Comparison of ENCODE assay signal across 7 cellular contexts in the genomic region with DNA sequence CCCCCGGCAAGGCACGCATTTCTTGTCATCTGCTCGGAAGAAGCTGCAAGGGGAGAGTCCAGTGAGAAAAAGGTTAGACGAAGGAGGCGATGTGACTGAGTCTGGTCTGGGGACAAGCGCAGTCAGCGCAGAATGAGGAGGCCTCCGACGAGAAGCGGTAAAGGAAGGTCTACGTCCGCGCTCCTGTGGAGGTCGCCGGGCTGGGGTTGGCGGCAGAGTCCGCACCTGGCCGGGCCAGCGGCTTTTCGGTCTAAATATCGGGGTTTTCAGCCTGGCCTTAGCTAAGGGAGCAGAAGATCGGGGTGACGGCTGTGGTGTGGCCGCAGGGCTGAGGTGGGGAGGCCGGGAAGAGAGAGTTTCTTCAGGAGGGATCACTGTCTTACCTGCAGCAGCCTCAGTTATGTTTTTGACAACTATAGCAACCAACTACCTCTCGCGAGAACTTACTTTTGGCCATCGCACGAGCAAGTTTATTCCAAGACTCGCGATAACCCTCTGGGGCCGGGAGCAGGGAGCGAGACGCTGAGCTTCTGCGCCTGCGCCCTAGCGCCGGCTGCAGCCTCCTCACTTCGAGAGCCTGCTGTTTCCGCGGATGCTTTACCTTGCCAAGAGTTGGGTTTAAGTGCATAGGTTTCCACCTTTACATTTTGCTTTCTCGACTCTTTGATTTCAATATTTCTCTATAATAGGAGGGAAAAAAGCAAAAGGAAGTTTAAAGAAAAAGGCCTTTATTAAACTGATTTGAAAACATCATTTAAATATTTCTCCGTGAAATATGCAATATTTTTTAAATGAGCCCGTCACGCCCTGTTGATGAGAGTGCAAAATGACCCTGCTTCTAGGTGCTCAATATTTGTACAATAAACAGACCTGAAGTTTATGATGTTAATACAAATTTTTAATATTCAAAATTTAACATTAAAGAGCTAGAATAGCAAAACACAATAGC. TPM values are rescaled to one million over a fixed set of nuclear protein-coding genes. Genes with fewer than 3 reads are reported as not detected.
DNase-seq lines count a peak whose midpoint lies in the region; ATAC-seq and TF ChIP-seq lines count a peak whose summit lies in the region.

Gene CFAP70 (minus strand): TSS at position 534 of the 949 bp plus-strand sequence. CDS start 4,068 bp downstream, outside the sequence.

- H3K9me3 ChIP-seq in sigmoid colon = no peaks in the 10 kb centered on the region

- H3K27ac ChIP-seq in brain microvascular endothelial cell (peak within 1 kb of the TSS; percentile 42), sigmoid colon (peak within 1 kb of the TSS; percentile 64 to 73 (median 70))

- peak in 1 of 4 donors; percentile 13 for TF ChIP-seq EP300 in sigmoid colon (IDR thresholded peaks at IDR 0.05)

- TF ChIP-seq POLR2A in sigmoid colon (IDR thresholded peaks at IDR 0.05) = no peak

- ATAC-seq in GM18520 (IDR thresholded peaks at IDR 0.05; ENCODE audit: unreplicated experiment) (peak; percentile 88), HG03064 (IDR thresholded peaks at IDR 0.05; ENCODE audit: low read depth, unreplicated experiment) (peak; percentile 91)

- H3K36me3 ChIP-seq in brain microvascular endothelial cell (replicated peaks) = no peaks in the 10 kb centered on the region
- H3K36me3 ChIP-seq in sigmoid colon = no peaks in the 10 kb centered on the region

- DNase-seq in NCI-H2107 (lab: John Stamatoyannopoulos, UW) = peak; percentile 85
- DNase-seq in UCSD-AML1 (lab: John Stamatoyannopoulos, UW; ENCODE audit: unreplicated experiment) = peak; percentile 80
- peak; percentile 93 for DNase-seq in brain microvascular endothelial cell
- peak; percentile 97 for DNase-seq in sigmoid colon

- H3K4me1 ChIP-seq in sigmoid colon = peaks cover 0 to 14% (median 6%) of the 10 kb centered on the region in 4 donors

- 0 to 1% methylated on average over 45 of the region's 45 CpGs for WGBS in sigmoid colon, 2 donors

- TF ChIP-seq CTCF in brain microvascular endothelial cell (IDR thresholded peaks at IDR 0.05; ENCODE audit: low read depth, low read length, missing control alignments) = no peak
- no peak for TF ChIP-seq CTCF in sigmoid colon (IDR thresholded peaks at IDR 0.05)

- intact Hi-C loops in sigmoid colon (cut with DNase I) = loop anchor here (5.0 kb wide), 1 partner anchor 106 kb away; the partner anchor contains the start of gene MRPS16

- in situ Hi-C loops in brain microvascular endothelial cell (cut with HindIII; ENCODE audit: low pct_ligation_motif_present, low sequenced_read_pairs) = no loop called here

- peak within 1 kb of the TSS; percentile 80 for H3K4me3 ChIP-seq in brain microvascular endothelial cell (ENCODE audit: low read depth, low read length)
- peak within 1 kb of the TSS; percentile 76 for H3K4me3 ChIP-seq in iPS-11a (ENCODE audit: low read depth, low read length)
- peak within 1 kb of the TSS; percentile 59 to 82 (median 70) for H3K4me3 ChIP-seq in sigmoid colon

- no peaks in the 10 kb centered on the region for H3K27me3 ChIP-seq in brain microvascular endothelial cell (replicated peaks)
- no peaks in the 10 kb centered on the region for H3K27me3 ChIP-seq in sigmoid colon

RNA-seq across cellular contexts. Expression of gene CFAP70, which starts in this region (rescaled TPM):
- total RNA-seq in sigmoid colon = 1 to 10 TPM in 3 of 4 donors, under 1 TPM in 1; 0.66 to 1.8 (median 1.3) TPM
- under 1 TPM in 2 of 3 donors, not detected in 1; 0.46 to 0.66 TPM for polyA plus RNA-seq in sigmoid colon

Comparison
In these comparisons a context has a peak if more than half of its experiments do, and no peak if none do; other contexts are left out.
1. Peak in every context shown above with its lines: DNase-seq, ATAC-seq, H3K4me3 ChIP-seq and H3K27ac ChIP-seq.